1 cellular context compared by ENCODE assay signal in the genomic region with DNA sequence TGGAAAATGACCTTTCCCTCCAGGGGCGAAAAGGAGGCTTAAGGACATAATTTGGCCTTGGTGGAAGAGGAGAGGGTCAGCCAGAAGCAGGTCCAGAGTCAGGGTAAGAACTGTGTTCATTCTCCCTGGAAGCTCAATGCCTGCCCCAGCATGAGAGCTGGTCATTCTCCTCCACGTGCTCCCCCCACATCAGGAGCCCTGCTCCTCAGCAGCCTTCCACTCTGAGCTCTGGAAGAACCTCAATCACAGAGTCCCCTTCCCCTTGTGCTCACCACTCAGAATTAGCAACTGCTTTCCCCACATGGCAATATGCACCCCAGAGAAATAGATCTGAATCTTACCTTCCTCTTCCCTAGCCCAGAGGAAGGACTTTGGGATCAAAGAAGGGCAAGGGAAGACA.
TF ChIP-seq lines count a peak whose summit lies in the region.

No MANE protein-coding gene starts in this region.

TF ChIP-seq in H1, 55 proteins besides CTCF, POLR2A, EP300 and RAD21:
- TF ChIP-seq SIN3A (conservative IDR thresholded peaks at IDR 0.05 in 1 of 2, IDR thresholded peaks at IDR 0.05 in 1 of 2; ENCODE audit: low read depth in 1 of 2, low read length in 2 of 2) (no peak), HDAC2 (IDR thresholded peaks at IDR 0.05; ENCODE audit: borderline replicate concordance in 1 of 2, low read depth in 2 of 2, low read length in 2 of 2) (no peak), POU5F1 (IDR thresholded peaks at IDR 0.05; ENCODE audit: low read depth, low read length) (no peak), SP2 (IDR thresholded peaks at IDR 0.05; ENCODE audit: low read length) (no peak), RFX5 (IDR thresholded peaks at IDR 0.05; ENCODE audit: borderline replicate concordance, low read depth, low read length) (no peak), TAF1 (IDR thresholded peaks at IDR 0.05; ENCODE audit: low read depth, low read length) (no peak), ASH2L (IDR thresholded peaks at IDR 0.05; ENCODE audit: low read length) (no peak), CHD2 (IDR thresholded peaks at IDR 0.05; ENCODE audit: low read length) (no peak), RNF2 (IDR thresholded peaks at IDR 0.05; ENCODE audit: borderline replicate concordance, low read depth, low read length, missing control alignments, poor library complexity, severe bottlenecking) (no peak), HDAC6 (IDR thresholded peaks at IDR 0.05; ENCODE audit: low read depth, low read length) (no peak), CBX5 (IDR thresholded peaks at IDR 0.05; ENCODE audit: low read depth, low read length) (no peak), EGR1 (IDR thresholded peaks at IDR 0.05; ENCODE audit: borderline replicate concordance, low read depth, low read length) (no peak)
- TF ChIP-seq, protein P1, sequence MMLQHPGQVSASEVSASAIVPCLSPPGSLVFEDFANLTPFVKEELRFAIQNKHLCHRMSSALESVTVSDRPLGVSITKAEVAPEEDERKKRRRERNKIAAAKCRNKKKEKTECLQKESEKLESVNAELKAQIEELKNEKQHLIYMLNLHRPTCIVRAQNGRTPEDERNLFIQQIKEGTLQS (IDR thresholded peaks at IDR 0.05; ENCODE audit: insufficient read depth, low read depth, low read length): no peak
